Comparison of ENCODE assay signal across 8 cellular contexts in genomic region chr1:54542120-54542961, GRCh38. TPM values are rescaled to one million over a fixed set of nuclear protein-coding genes. Genes with fewer than 3 reads are reported as not detected.
DNase-seq lines count a peak whose midpoint lies in the region; ATAC-seq and TF ChIP-seq lines count a peak whose summit lies in the region.

No MANE protein-coding gene starts in this region.

- TF ChIP-seq POLR2A in erythroblast (IDR thresholded peaks at IDR 0.05; ENCODE audit: low read length) = no peak

- CTCF ChIA-PET in AG04450 (lab: Charles Lee) = interaction anchor here (1.2 kb wide), 1 partner anchor 43 kb away, joined by 3 read pairs; no protein-coding TSS in a partner anchor

- H3K27ac ChIP-seq in AG04450 (ENCODE audit: low read depth, low read length) = peak overlapping the region; percentile 31

- peak; percentile 20; the same call in 1 of the 2 replicates for TF ChIP-seq CTCF in AG04450 (IDR thresholded peaks at IDR 0.05; ENCODE audit: low read depth, low read length)

- H3K27me3 ChIP-seq in AG04450 (ENCODE audit: control insufficient read depth, insufficient read depth, low read length) = peaks cover 3% of the 10 kb centered on the region
- H3K27me3 ChIP-seq in NT2/D1 (ENCODE audit: insufficient read depth, insufficient read length) = no peaks in the 10 kb centered on the region
- no peaks in the 10 kb centered on the region for H3K27me3 ChIP-seq in mucosa of stomach (ENCODE audit: control insufficient read depth, insufficient read depth, low read length)

- H3K9ac ChIP-seq in NT2/D1 (ENCODE audit: insufficient read length, low read depth) (peak overlapping the region; percentile 83), mucosa of stomach (ENCODE audit: low read length) (peak overlapping the region; percentile 60)

- peaks cover 29% of the 10 kb centered on the region for H3K4me1 Mint-ChIP-seq in stimulated activated effector memory CD8-positive, alpha-beta T cell treated with anti-CD3 and anti-CD28 coated beads, Interleukin-12 subunit alpha, Interleukin-12 subunit beta, amount 100 ng/mL, for 72 hours

- H3K4me3 ChIP-seq in AG04450 (ENCODE audit: low read depth, low read length) = peak overlapping the region; percentile 52
- H3K4me3 ChIP-seq in NT2/D1 (ENCODE audit: insufficient read length, low read depth) = peak overlapping the region; percentile 64
- peak overlapping the region; percentile 61 for H3K4me3 ChIP-seq in mucosa of stomach (ENCODE audit: low read length)

- H3K4me1 ChIP-seq in NT2/D1 (ENCODE audit: insufficient read depth, insufficient read length) (peaks cover 15% of the 10 kb centered on the region), mucosa of stomach (ENCODE audit: control insufficient read depth, insufficient read depth, low read length) (peaks cover 26% of the 10 kb centered on the region)

- H3K36me3 ChIP-seq in NT2/D1 (ENCODE audit: insufficient read depth, insufficient read length, low read length) (no peaks in the 10 kb centered on the region), mucosa of stomach (ENCODE audit: control insufficient read depth, insufficient read depth, low read length) (no peaks in the 10 kb centered on the region)

- ATAC-seq in GM18909 (IDR thresholded peaks at IDR 0.05; ENCODE audit: poor library complexity, unreplicated experiment) (peak; percentile 71), HG03457 (IDR thresholded peaks at IDR 0.05; ENCODE audit: unreplicated experiment) (peak; percentile 49)
- peak; percentile 89 for ATAC-seq in stimulated activated effector memory CD8-positive, alpha-beta T cell treated with anti-CD3 and anti-CD28 coated beads, Interleukin-12 subunit alpha, Interleukin-12 subunit beta, amount 100 ng/mL, for 72 hours

- no peak for DNase-seq in AG04450 (ENCODE audit: low read depth, low spot score)
- DNase-seq in NT2/D1 (ENCODE audit: low read depth, low spot score) = peak; percentile 88
- DNase-seq in activated T-cell treated with anti-CD3 and anti-CD28 coated beads for 48 hours (ENCODE audit: low read depth) = peak; percentile 62
- peak; percentile 59 for DNase-seq in erythroblast (lab: John Stamatoyannopoulos, UW)
- peak; percentile 56 to 80 for DNase-seq in stimulated activated effector memory CD8-positive, alpha-beta T cell treated with anti-CD3 and anti-CD28 coated beads, Interleukin-12 subunit alpha, Interleukin-12 subunit beta, amount 100 ng/mL, for 72 hours (ENCODE audit: low spot score in 2 of 2)

- H3K9me3 ChIP-seq in AG04450 (ENCODE audit: control insufficient read depth, insufficient read depth, low read length) = no peaks in the 10 kb centered on the region; the same call in 1 of the 2 replicates
- H3K9me3 ChIP-seq in NT2/D1 (ENCODE audit: insufficient read depth, low read length) = no peaks in the 10 kb centered on the region
- no peaks in the 10 kb centered on the region for H3K9me3 ChIP-seq in mucosa of stomach (ENCODE audit: control insufficient read depth, low read length)

- POLR2A ChIA-PET in AG04450 (lab: Yijun Ruan, JAX) = interaction anchor here (0.8 kb wide), 1 partner anchor 342 kb away, joined by 3 read pairs; the partner anchor contains the start of genes CYB5RL and MRPL37

- H3K9me3 Mint-ChIP-seq in stimulated activated effector memory CD8-positive, alpha-beta T cell treated with anti-CD3 and anti-CD28 coated beads, Interleukin-12 subunit alpha, Interleukin-12 subunit beta, amount 100 ng/mL, for 72 hours = no peaks in the 10 kb centered on the region

- peak overlapping the region; percentile 78 for H3K4me3 Mint-ChIP-seq in stimulated activated effector memory CD8-positive, alpha-beta T cell treated with anti-CD3 and anti-CD28 coated beads, Interleukin-12 subunit alpha, Interleukin-12 subunit beta, amount 100 ng/mL, for 72 hours

- H3K27ac Mint-ChIP-seq in stimulated activated effector memory CD8-positive, alpha-beta T cell treated with anti-CD3 and anti-CD28 coated beads, Interleukin-12 subunit alpha, Interleukin-12 subunit beta, amount 100 ng/mL, for 72 hours = peak overlapping the region; percentile 81

- H3K36me3 Mint-ChIP-seq in stimulated activated effector memory CD8-positive, alpha-beta T cell treated with anti-CD3 and anti-CD28 coated beads, Interleukin-12 subunit alpha, Interleukin-12 subunit beta, amount 100 ng/mL, for 72 hours = peaks cover 6% of the 10 kb centered on the region

RNA-seq across cellular contexts. Expression of gene ACOT11, which starts 5.7 kb away (rescaled TPM):
- 0.68 and 1.2 TPM in 2 replicates for polyA plus RNA-seq in AG04450 (2011; rRNA removed)
- 1.00 and 1.6 TPM in 2 replicates for polyA minus RNA-seq in AG04450 (2011; rRNA and poly(A)+ RNA removed)
